Comparison of ENCODE assay signal across 18 cellular contexts in genomic region chr3:195517030-195517429, GRCh38. TPM values are rescaled to one million over a fixed set of nuclear protein-coding genes. Genes with fewer than 3 reads are reported as not detected.
DNase-seq lines count a peak whose midpoint lies in the region; ATAC-seq lines count a peak whose summit lies in the region.
"Had no signal": no experiment of that assay in that cellular context is flagged by ENCODE, and none has a peak within 500 bp of the region (broad histone marks: within the 10 kb centered on the region; RNA-seq: fewer than 3 reads in every experiment).

No MANE protein-coding gene starts in this region.

- DNase-seq in activated naive CD4-positive, alpha-beta T cell treated with anti-CD3 and anti-CD28 coated beads, Interleukin-2, amount 10 ng/mL, durations not matched to agents 7 days and 5 days = no peak
- peak; percentile 31 for DNase-seq in NCI-H2081 treated with DMSO at 0.1 percent for 48 hours (lab: John Stamatoyannopoulos, UW)
- no peak for DNase-seq in left colon
- no peak for DNase-seq in superior temporal gyrus (ENCODE audit: extremely low spot score)
- DNase-seq in activated CD4-positive, alpha-beta memory T cell treated with anti-CD3 and anti-CD28 coated beads, Interleukin-2, amount 10 ng/mL, durations not matched to agents 7 days and 5 days = no peak
- DNase-seq: ACHN; BE2C; C1 segment of cervical spinal cord; Caco-2; CD4-positive, alpha-beta T cell; DMS153; DMS79; GDM1; HCEC 1CT; HFFc6; IMR-90 had no signal

- intact Hi-C loops in left colon (cut with DNase I, micrococcal nuclease) = no loop called here

- H3K9me3 Mint-ChIP-seq in activated naive CD4-positive, alpha-beta T cell treated with anti-CD3 and anti-CD28 coated beads, Interleukin-2, amount 50 U/mL, for 24 hours = no peaks in the 10 kb centered on the region
- no peaks in the 10 kb centered on the region for H3K9me3 Mint-ChIP-seq in activated naive CD4-positive, alpha-beta T cell treated with anti-CD3 and anti-CD28 coated beads, Interleukin-2, amount 10 ng/mL, durations not matched to agents 7 days and 5 days
- H3K9me3 Mint-ChIP-seq in activated CD4-positive, alpha-beta memory T cell treated with anti-CD3 and anti-CD28 coated beads, Interleukin-2, amount 10 ng/mL, durations not matched to agents 7 days and 5 days = no peaks in the 10 kb centered on the region
- H3K9me3 Mint-ChIP-seq: CD4-positive, alpha-beta T cell; GM23338; HFFc6 had no signal

- H3K4me3 Mint-ChIP-seq in activated naive CD4-positive, alpha-beta T cell treated with anti-CD3 and anti-CD28 coated beads, Interleukin-2, amount 50 U/mL, for 24 hours = no peak overlapping the region
- no peak overlapping the region for H3K4me3 Mint-ChIP-seq in activated naive CD4-positive, alpha-beta T cell treated with anti-CD3 and anti-CD28 coated beads, Interleukin-2, amount 10 ng/mL, durations not matched to agents 7 days and 5 days
- H3K4me3 Mint-ChIP-seq in activated CD4-positive, alpha-beta memory T cell treated with anti-CD3 and anti-CD28 coated beads, Interleukin-2, amount 10 ng/mL, durations not matched to agents 7 days and 5 days = no peak overlapping the region
- H3K4me3 Mint-ChIP-seq: CD4-positive, alpha-beta T cell; GM23338; HFFc6 had no signal

- CTCF ChIA-PET in activated naive CD4-positive, alpha-beta T cell treated with anti-CD3 and anti-CD28 coated beads, Interleukin-2, amount 10 ng/mL, durations not matched to agents 7 days and 5 days (lab: Charles Lee) = interaction anchor here (3.1 kb wide), 1 partner anchor 246 kb away, joined by 30 read pairs; the partner anchor contains the start of gene XXYLT1
- CTCF ChIA-PET in activated CD4-positive, alpha-beta memory T cell treated with anti-CD3 and anti-CD28 coated beads, Interleukin-2, amount 10 ng/mL, durations not matched to agents 7 days and 5 days (lab: Charles Lee) = interaction anchor here (1.2 to 5.7 kb wide), 3 partner anchors 8 to 247 kb away, joined by 4 to 36 read pairs (median 4); partner anchors contain the start of gene XXYLT1

- H3K36me3 Mint-ChIP-seq in activated naive CD4-positive, alpha-beta T cell treated with anti-CD3 and anti-CD28 coated beads, Interleukin-2, amount 50 U/mL, for 24 hours = peaks cover 13% of the 10 kb centered on the region
- H3K36me3 Mint-ChIP-seq in activated naive CD4-positive, alpha-beta T cell treated with anti-CD3 and anti-CD28 coated beads, Interleukin-2, amount 10 ng/mL, durations not matched to agents 7 days and 5 days = peaks cover 52% of the 10 kb centered on the region
- H3K36me3 Mint-ChIP-seq in activated CD4-positive, alpha-beta memory T cell treated with anti-CD3 and anti-CD28 coated beads, Interleukin-2, amount 10 ng/mL, durations not matched to agents 7 days and 5 days (ENCODE audit: low read depth) = peaks cover 57% of the 10 kb centered on the region

- H3K4me1 Mint-ChIP-seq in activated naive CD4-positive, alpha-beta T cell treated with anti-CD3 and anti-CD28 coated beads, Interleukin-2, amount 50 U/mL, for 24 hours = peaks cover 50% of the 10 kb centered on the region
- peaks cover 2% of the 10 kb centered on the region for H3K4me1 Mint-ChIP-seq in activated naive CD4-positive, alpha-beta T cell treated with anti-CD3 and anti-CD28 coated beads, Interleukin-2, amount 10 ng/mL, durations not matched to agents 7 days and 5 days
- H3K4me1 Mint-ChIP-seq in activated CD4-positive, alpha-beta memory T cell treated with anti-CD3 and anti-CD28 coated beads, Interleukin-2, amount 10 ng/mL, durations not matched to agents 7 days and 5 days = peaks cover 9% of the 10 kb centered on the region
- H3K4me1 Mint-ChIP-seq: GM23338 had no signal

- POLR2A ChIA-PET in activated CD4-positive, alpha-beta memory T cell treated with anti-CD3 and anti-CD28 coated beads, Interleukin-2, amount 10 ng/mL, durations not matched to agents 7 days and 5 days (lab: Charles Lee) = no interaction called here

- peak; percentile 83 for ATAC-seq in left colon
- ATAC-seq: GM23338 had no signal

- H3K27me3 Mint-ChIP-seq in activated naive CD4-positive, alpha-beta T cell treated with anti-CD3 and anti-CD28 coated beads, Interleukin-2, amount 50 U/mL, for 24 hours = no peaks in the 10 kb centered on the region
- H3K27me3 Mint-ChIP-seq in activated naive CD4-positive, alpha-beta T cell treated with anti-CD3 and anti-CD28 coated beads, Interleukin-2, amount 10 ng/mL, durations not matched to agents 7 days and 5 days = no peaks in the 10 kb centered on the region
- H3K27me3 Mint-ChIP-seq in activated CD4-positive, alpha-beta memory T cell treated with anti-CD3 and anti-CD28 coated beads, Interleukin-2, amount 10 ng/mL, durations not matched to agents 7 days and 5 days = no peaks in the 10 kb centered on the region
- H3K27me3 Mint-ChIP-seq: CD4-positive, alpha-beta T cell had no signal

- peak overlapping the region; percentile 41 for H3K27ac Mint-ChIP-seq in activated naive CD4-positive, alpha-beta T cell treated with anti-CD3 and anti-CD28 coated beads, Interleukin-2, amount 50 U/mL, for 24 hours
- H3K27ac Mint-ChIP-seq in activated naive CD4-positive, alpha-beta T cell treated with anti-CD3 and anti-CD28 coated beads, Interleukin-2, amount 10 ng/mL, durations not matched to agents 7 days and 5 days = no peak overlapping the region
- H3K27ac Mint-ChIP-seq in activated CD4-positive, alpha-beta memory T cell treated with anti-CD3 and anti-CD28 coated beads, Interleukin-2, amount 10 ng/mL, durations not matched to agents 7 days and 5 days = no peak overlapping the region
- H3K27ac Mint-ChIP-seq: GM23338, HFFc6 had no signal

RNA-seq across cellular contexts. Expression of gene PPP1R2, which starts 26.1 kb away (rescaled TPM):
- total RNA-seq in left colon = 10 to 100 TPM; 41.1 to 50.5 TPM
- 10 to 100 TPM; 75.0 to 81.8 TPM for total RNA-seq in activated CD4-positive, alpha-beta memory T cell treated with anti-CD3 and anti-CD28 coated beads, Interleukin-2, amount 10 ng/mL, durations not matched to agents 7 days and 5 days
